Comparison of ENCODE assay signal across 35 cellular contexts in genomic region chr6:70051197-70051596, GRCh38.
"Had no signal": no experiment of that assay in that cellular context is flagged by ENCODE, and none has a peak within 500 bp of the region (broad histone marks: within the 10 kb centered on the region; RNA-seq: fewer than 3 reads in every experiment).

No MANE protein-coding gene starts in this region.

- H3K27ac ChIP-seq: adrenal gland, body of pancreas, breast epithelium, KMS-11, PC-9, VCaP had no signal

- H3K27me3 ChIP-seq: adrenal gland, body of pancreas, breast epithelium had no signal

- H3K4me3 ChIP-seq: adrenal gland, body of pancreas, breast epithelium, PC-9 had no signal

- DNase-seq: activated B cell treated with CpG ODN at 0.5 μM for 24 hours; activated CD4-positive, alpha-beta memory T cell treated with anti-CD3 and anti-CD28 coated beads for 36 hours; activated CD4-positive, alpha-beta T cell treated with anti-CD3 and anti-CD28 coated beads for 4 hours; activated CD4-positive, alpha-beta T cell treated with anti-CD3 and anti-CD28 coated beads, Interleukin-2, amount 50 U/mL, for 1 hour; activated CD4-positive, CD25-positive, alpha-beta regulatory T cell treated with anti-CD3 and anti-CD28 coated beads, Interleukin-2, amount 50 U/mL, for 72 hours; activated CD8-positive, alpha-beta memory T cell treated with anti-CD3 and anti-CD28 coated beads, Interleukin-2, amount 10 ng/mL, durations not matched to agents 7 days and 5 days; activated CD8-positive, alpha-beta memory T cell treated with anti-CD3 and anti-CD28 coated beads, Interleukin-2, amount 50 U/mL, for 48 hours; activated effector memory CD4-positive, alpha-beta T cell treated with anti-CD3 and anti-CD28 coated beads, Interleukin-2, amount 50 U/mL, for 16 hours; activated naive CD4-positive, alpha-beta T cell treated with anti-CD3 and anti-CD28 coated beads for 36 hours; activated T-cell treated with anti-CD3 and anti-CD28 coated beads, Interleukin-2, amount 50 U/mL, for 48 hours; adrenal gland; body of pancreas; caudate nucleus; cerebellar nuclear complex; NCI-H1048; NCI-H1105 treated with DMSO at 0.1 percent for 48 hours; NCI-H1436; NCI-H1694; NCI-H1930; NCI-H2081 treated with DMSO at 0.1 percent for 48 hours; NCI-H226; NCI-H524 treated with DMSO at 0.1 percent for 48 hours; NCI-H748 treated with DMSO at 0.1 percent for 48 hours; PC-9; Right ventricle myocardium superior; SW 1271; T-helper 1 cell; T-helper 2 cell; T-helper 9 cell had no signal

- H3K36me3 ChIP-seq: adrenal gland, breast epithelium had no signal

- ATAC-seq: activated CD8-positive, alpha-beta memory T cell treated with anti-CD3 and anti-CD28 coated beads, Interleukin-2, amount 10 ng/mL, durations not matched to agents 7 days and 5 days; activated naive CD4-positive, alpha-beta T cell treated with anti-CD3 and anti-CD28 coated beads, Interleukin-2, amount 50 U/mL, for 72 hours; body of pancreas had no signal

- H3K4me1 ChIP-seq: adrenal gland, breast epithelium had no signal

- FAIRE-seq: astrocyte, RCC 7860 had no signal

- H3K9me3 ChIP-seq: adrenal gland, body of pancreas, breast epithelium had no signal
